Comparison of ENCODE assay signal across 1 cellular context in genomic region chr2:150607471-150607870, GRCh38.
TF ChIP-seq lines count a peak whose summit lies in the region.

No MANE protein-coding gene starts in this region.

TF ChIP-seq in HepG2, 621 proteins besides CTCF, POLR2A, EP300 and RAD21 (continued from another document):
- TF ChIP-seq, protein P1, sequence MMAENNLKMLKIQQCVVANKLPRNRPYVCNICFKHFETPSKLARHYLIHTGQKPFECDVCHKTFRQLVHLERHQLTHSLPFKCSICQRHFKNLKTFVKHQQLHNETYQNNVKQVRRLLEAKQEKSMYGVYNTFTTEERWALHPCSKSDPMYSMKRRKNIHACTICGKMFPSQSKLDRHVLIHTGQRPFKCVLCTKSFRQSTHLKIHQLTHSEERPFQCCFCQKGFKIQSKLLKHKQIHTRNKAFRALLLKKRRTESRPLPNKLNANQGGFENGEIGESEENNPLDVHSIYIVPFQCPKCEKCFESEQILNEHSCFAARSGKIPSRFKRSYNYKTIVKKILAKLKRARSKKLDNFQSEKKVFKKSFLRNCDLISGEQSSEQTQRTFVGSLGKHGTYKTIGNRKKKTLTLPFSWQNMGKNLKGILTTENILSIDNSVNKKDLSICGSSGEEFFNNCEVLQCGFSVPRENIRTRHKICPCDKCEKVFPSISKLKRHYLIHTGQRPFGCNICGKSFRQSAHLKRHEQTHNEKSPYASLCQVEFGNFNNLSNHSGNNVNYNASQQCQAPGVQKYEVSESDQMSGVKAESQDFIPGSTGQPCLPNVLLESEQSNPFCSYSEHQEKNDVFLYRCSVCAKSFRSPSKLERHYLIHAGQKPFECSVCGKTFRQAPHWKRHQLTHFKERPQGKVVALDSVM (CRISPR knock-in tag; IDR thresholded peaks at IDR 0.05), result no peak
- TF ChIP-seq FOXO1 (CRISPR knock-in tag; IDR thresholded peaks at IDR 0.05), result no peak
- TF ChIP-seq, protein P2, sequence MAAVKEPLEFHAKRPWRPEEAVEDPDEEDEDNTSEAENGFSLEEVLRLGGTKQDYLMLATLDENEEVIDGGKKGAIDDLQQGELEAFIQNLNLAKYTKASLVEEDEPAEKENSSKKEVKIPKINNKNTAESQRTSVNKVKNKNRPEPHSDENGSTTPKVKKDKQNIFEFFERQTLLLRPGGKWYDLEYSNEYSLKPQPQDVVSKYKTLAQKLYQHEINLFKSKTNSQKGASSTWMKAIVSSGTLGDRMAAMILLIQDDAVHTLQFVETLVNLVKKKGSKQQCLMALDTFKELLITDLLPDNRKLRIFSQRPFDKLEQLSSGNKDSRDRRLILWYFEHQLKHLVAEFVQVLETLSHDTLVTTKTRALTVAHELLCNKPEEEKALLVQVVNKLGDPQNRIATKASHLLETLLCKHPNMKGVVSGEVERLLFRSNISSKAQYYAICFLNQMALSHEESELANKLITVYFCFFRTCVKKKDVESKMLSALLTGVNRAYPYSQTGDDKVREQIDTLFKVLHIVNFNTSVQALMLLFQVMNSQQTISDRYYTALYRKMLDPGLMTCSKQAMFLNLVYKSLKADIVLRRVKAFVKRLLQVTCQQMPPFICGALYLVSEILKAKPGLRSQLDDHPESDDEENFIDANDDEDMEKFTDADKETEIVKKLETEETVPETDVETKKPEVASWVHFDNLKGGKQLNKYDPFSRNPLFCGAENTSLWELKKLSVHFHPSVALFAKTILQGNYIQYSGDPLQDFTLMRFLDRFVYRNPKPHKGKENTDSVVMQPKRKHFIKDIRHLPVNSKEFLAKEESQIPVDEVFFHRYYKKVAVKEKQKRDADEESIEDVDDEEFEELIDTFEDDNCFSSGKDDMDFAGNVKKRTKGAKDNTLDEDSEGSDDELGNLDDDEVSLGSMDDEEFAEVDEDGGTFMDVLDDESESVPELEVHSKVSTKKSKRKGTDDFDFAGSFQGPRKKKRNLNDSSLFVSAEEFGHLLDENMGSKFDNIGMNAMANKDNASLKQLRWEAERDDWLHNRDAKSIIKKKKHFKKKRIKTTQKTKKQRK (IDR thresholded peaks at IDR 0.05; ENCODE audit: low read length), result no peak
- TF ChIP-seq ZNF607 (CRISPR knock-in tag; IDR thresholded peaks at IDR 0.05; ENCODE audit: borderline replicate concordance), result no peak
- TF ChIP-seq ZNF891 (CRISPR knock-in tag; IDR thresholded peaks at IDR 0.05), result no peak
- TF ChIP-seq YEATS2 (CRISPR knock-in tag; IDR thresholded peaks at IDR 0.05; ENCODE audit: borderline replicate concordance), result no peak
- no peak for TF ChIP-seq ZNF580 (CRISPR knock-in tag; IDR thresholded peaks at IDR 0.05; ENCODE audit: borderline replicate concordance, low read depth)
- TF ChIP-seq RAD51 (IDR thresholded peaks at IDR 0.05; ENCODE audit: borderline replicate concordance), result no peak
